In the genomic region with DNA sequence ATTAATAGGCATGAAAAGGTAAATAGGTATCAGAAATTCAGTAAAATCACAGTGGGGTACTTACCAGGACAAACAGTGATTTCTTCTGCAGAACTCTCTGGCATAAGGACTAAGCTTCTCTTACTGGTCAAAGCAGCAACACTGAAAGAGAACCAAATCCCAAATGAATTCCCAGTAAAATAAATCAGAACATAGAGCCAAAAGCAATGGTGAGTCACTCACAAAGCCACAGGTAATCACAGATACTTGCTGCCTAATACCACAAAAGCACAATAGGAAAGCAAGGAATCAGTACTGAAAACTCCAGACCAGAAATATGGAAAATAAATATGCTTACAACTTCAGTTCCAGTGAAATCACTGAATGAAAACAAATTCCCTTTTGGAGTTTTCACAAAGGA, we compare ENCODE assay signal across 1 cellular context.
TF ChIP-seq lines count a peak whose summit lies in the region.

No MANE protein-coding gene starts in this region.

TF ChIP-seq in GM23338, 12 proteins besides CTCF, POLR2A, EP300 and RAD21 (continued from another document):
- TF ChIP-seq, protein P1, sequence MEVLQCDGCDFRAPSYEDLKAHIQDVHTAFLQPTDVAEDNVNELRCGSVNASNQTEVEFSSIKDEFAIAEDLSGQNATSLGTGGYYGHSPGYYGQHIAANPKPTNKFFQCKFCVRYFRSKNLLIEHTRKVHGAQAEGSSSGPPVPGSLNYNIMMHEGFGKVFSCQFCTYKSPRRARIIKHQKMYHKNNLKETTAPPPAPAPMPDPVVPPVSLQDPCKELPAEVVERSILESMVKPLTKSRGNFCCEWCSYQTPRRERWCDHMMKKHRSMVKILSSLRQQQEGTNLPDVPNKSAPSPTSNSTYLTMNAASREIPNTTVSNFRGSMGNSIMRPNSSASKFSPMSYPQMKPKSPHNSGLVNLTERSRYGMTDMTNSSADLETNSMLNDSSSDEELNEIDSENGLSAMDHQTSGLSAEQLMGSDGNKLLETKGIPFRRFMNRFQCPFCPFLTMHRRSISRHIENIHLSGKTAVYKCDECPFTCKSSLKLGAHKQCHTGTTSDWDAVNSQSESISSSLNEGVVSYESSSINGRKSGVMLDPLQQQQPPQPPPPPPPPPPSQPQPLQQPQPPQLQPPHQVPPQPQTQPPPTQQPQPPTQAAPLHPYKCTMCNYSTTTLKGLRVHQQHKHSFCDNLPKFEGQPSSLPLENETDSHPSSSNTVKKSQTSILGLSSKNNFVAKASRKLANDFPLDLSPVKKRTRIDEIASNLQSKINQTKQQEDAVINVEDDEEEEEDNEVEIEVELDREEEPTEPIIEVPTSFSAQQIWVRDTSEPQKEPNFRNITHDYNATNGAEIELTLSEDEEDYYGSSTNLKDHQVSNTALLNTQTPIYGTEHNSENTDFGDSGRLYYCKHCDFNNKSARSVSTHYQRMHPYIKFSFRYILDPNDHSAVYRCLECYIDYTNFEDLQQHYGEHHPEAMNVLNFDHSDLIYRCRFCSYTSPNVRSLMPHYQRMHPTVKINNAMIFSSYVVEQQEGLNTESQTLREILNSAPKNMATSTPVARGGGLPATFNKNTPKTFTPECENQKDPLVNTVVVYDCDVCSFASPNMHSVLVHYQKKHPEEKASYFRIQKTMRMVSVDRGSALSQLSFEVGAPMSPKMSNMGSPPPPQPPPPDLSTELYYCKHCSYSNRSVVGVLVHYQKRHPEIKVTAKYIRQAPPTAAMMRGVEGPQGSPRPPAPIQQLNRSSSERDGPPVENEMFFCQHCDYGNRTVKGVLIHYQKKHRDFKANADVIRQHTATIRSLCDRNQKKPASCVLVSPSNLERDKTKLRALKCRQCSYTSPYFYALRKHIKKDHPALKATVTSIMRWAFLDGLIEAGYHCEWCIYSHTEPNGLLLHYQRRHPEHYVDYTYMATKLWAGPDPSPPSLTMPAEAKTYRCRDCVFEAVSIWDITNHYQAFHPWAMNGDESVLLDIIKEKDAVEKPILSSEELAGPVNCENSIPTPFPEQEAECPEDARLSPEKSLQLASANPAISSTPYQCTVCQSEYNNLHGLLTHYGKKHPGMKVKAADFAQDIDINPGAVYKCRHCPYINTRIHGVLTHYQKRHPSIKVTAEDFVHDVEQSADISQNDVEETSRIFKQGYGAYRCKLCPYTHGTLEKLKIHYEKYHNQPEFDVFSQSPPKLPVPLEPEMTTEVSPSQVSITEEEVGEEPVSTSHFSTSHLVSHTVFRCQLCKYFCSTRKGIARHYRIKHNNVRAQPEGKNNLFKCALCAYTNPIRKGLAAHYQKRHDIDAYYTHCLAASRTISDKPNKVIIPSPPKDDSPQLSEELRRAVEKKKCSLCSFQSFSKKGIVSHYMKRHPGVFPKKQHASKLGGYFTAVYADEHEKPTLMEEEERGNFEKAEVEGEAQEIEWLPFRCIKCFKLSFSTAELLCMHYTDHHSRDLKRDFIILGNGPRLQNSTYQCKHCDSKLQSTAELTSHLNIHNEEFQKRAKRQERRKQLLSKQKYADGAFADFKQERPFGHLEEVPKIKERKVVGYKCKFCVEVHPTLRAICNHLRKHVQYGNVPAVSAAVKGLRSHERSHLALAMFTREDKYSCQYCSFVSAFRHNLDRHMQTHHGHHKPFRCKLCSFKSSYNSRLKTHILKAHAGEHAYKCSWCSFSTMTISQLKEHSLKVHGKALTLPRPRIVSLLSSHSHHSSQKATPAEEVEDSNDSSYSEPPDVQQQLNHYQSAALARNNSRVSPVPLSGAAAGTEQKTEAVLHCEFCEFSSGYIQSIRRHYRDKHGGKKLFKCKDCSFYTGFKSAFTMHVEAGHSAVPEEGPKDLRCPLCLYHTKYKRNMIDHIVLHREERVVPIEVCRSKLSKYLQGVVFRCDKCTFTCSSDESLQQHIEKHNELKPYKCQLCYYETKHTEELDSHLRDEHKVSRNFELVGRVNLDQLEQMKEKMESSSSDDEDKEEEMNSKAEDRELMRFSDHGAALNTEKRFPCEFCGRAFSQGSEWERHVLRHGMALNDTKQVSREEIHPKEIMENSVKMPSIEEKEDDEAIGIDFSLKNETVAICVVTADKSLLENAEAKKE (CRISPR knock-in tag; IDR thresholded peaks at IDR 0.05) = no peak
- TF ChIP-seq EZH2phosphoT487 (IDR thresholded peaks at IDR 0.05; ENCODE audit: unreplicated experiment) = no peak
- TF ChIP-seq, protein P2, sequence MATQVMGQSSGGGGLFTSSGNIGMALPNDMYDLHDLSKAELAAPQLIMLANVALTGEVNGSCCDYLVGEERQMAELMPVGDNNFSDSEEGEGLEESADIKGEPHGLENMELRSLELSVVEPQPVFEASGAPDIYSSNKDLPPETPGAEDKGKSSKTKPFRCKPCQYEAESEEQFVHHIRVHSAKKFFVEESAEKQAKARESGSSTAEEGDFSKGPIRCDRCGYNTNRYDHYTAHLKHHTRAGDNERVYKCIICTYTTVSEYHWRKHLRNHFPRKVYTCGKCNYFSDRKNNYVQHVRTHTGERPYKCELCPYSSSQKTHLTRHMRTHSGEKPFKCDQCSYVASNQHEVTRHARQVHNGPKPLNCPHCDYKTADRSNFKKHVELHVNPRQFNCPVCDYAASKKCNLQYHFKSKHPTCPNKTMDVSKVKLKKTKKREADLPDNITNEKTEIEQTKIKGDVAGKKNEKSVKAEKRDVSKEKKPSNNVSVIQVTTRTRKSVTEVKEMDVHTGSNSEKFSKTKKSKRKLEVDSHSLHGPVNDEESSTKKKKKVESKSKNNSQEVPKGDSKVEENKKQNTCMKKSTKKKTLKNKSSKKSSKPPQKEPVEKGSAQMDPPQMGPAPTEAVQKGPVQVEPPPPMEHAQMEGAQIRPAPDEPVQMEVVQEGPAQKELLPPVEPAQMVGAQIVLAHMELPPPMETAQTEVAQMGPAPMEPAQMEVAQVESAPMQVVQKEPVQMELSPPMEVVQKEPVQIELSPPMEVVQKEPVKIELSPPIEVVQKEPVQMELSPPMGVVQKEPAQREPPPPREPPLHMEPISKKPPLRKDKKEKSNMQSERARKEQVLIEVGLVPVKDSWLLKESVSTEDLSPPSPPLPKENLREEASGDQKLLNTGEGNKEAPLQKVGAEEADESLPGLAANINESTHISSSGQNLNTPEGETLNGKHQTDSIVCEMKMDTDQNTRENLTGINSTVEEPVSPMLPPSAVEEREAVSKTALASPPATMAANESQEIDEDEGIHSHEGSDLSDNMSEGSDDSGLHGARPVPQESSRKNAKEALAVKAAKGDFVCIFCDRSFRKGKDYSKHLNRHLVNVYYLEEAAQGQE (IDR thresholded peaks at IDR 0.05; ENCODE audit: unreplicated experiment) = no peak
- no peak for TF ChIP-seq NANOG (IDR thresholded peaks at IDR 0.05; ENCODE audit: borderline replicate concordance)
- no peak for TF ChIP-seq ZNF331 (CRISPR knock-in tag; IDR thresholded peaks at IDR 0.05; ENCODE audit: low read depth)
